8 cellular contexts compared by ENCODE assay signal in genomic region chr3:41681479-41681878, GRCh38.
A peak's percentile ranks its signal among the peaks of the same experiment; 100 is the strongest.
DNase-seq lines count a peak whose midpoint lies in the region; ATAC-seq and TF ChIP-seq lines count a peak whose summit lies in the region.

No MANE protein-coding gene starts in this region.

- POLR2A ChIA-PET in PC-3 (lab: Charles Lee; ENCODE audit: unreplicated experiment) = interaction anchor here (0.6 kb wide), 1 partner anchor 921 kb away, joined by 12 read pairs; no protein-coding TSS in a partner anchor

- H3K79me2 ChIP-seq in GM23248 (ENCODE audit: insufficient read depth) = no peaks in the 10 kb centered on the region
- H3K79me2 ChIP-seq in PC-3 (ENCODE audit: low read length) = no peaks in the 10 kb centered on the region

- H3K9me3 ChIP-seq in GM23248 (ENCODE audit: low read depth) (no peaks in the 10 kb centered on the region), PC-3 (ENCODE audit: low read length) (no peaks in the 10 kb centered on the region)

- H3K9ac ChIP-seq in GM23248 (peak overlapping the region; percentile 62), PC-3 (ENCODE audit: low read length) (no peak overlapping the region)

- no peak overlapping the region for H2AFZ ChIP-seq in GM23248
- H2AFZ ChIP-seq in PC-3 (ENCODE audit: low read length) = no peak overlapping the region

- in situ Hi-C loops in GM23248 (cut with MboI) = no loop called here

- H3F3A ChIP-seq in GM23248 (ENCODE audit: insufficient read depth) (peaks cover 36% of the 10 kb centered on the region), PC-3 (ENCODE audit: low read length, unreplicated experiment) (no peaks in the 10 kb centered on the region)

- H3K4me3 ChIP-seq in GM23248 = peak overlapping the region; percentile 7; the same call in 1 of the 2 replicates
- no peak overlapping the region for H3K4me3 ChIP-seq in PC-3 (ENCODE audit: low read length)
- H3K4me3 ChIP-seq in fibroblast of mammary gland (ENCODE audit: control insufficient read depth, low read depth, low read length) = no peak overlapping the region
- no peak overlapping the region for H3K4me3 ChIP-seq in retinal pigment epithelial cell (ENCODE audit: low read length)

- no TSS peak for BruUV-seq in PC-3 (replicated peaks; lab: Mats Ljungman, UMichigan)

- TF ChIP-seq CTCF in PC-3 (conservative IDR thresholded peaks at IDR 0.05; ENCODE audit: low read depth, low read length) (no peak), fibroblast of mammary gland (conservative IDR thresholded peaks at IDR 0.05; ENCODE audit: control insufficient read depth, insufficient read depth, low read depth, low read length) (no peak), retinal pigment epithelial cell (conservative IDR thresholded peaks at IDR 0.05; ENCODE audit: low read depth, low read length) (no peak)

- H3K27ac ChIP-seq in GM23248 (peak overlapping the region; percentile 85), PC-3 (ENCODE audit: low read length) (peak overlapping the region; percentile 49)

- WGBS in GM23248 (ENCODE audit: low coverage in 1 of 2, low lambda C conversion rate in 2 of 2, missing lambda C conversion rate in 2 of 2), 2 experiments = 0 to 3% methylated on average over 3 of the region's 3 CpGs

- H3K4me2 ChIP-seq in GM23248 (ENCODE audit: unreplicated experiment) (peak overlapping the region; percentile 68), PC-3 (ENCODE audit: low read length) (peak overlapping the region; percentile 33)

- CTCF ChIA-PET in PC-3 (lab: Charles Lee) = no interaction called here

- intact Hi-C loops in PC-3 (cut with micrococcal nuclease) = no loop called here

- H3K27me3 ChIP-seq in GM23248 (replicated peaks; ENCODE audit: insufficient read depth) (no peaks in the 10 kb centered on the region), PC-3 (ENCODE audit: low read length) (no peaks in the 10 kb centered on the region)

- peaks cover 47% of the 10 kb centered on the region for H3K4me1 ChIP-seq in GM23248 (ENCODE audit: insufficient read depth)
- H3K4me1 ChIP-seq in PC-3 (ENCODE audit: insufficient read depth, low read length) = peaks cover 24% of the 10 kb centered on the region

- H4K20me1 ChIP-seq in GM23248 (ENCODE audit: insufficient read depth) (no peaks in the 10 kb centered on the region), PC-3 (ENCODE audit: low read length) (no peaks in the 10 kb centered on the region)

- no peaks in the 10 kb centered on the region for H3K36me3 ChIP-seq in GM23248 (ENCODE audit: low read depth)
- no peaks in the 10 kb centered on the region for H3K36me3 ChIP-seq in PC-3 (ENCODE audit: low read depth, low read length)

- no peaks in the 10 kb centered on the region for H3K9me2 ChIP-seq in GM23248 (ENCODE audit: insufficient read depth)
- no peaks in the 10 kb centered on the region for H3K9me2 ChIP-seq in PC-3 (replicated peaks; ENCODE audit: low read length)

- DNase-seq in GM23248 (peak; percentile 94), PC-3 (peak; percentile 73), fibroblast of mammary gland (ENCODE audit: low read depth) (peak; percentile 90), retinal pigment epithelial cell (ENCODE audit: low read depth) (peak; percentile 63), HUDEP-2 (lab: John Stamatoyannopoulos, UW; ENCODE audit: unreplicated experiment in 76 of 76) (no peak), T-helper 9 cell (no peak)
- DNase-seq in stimulated activated CD4-positive, alpha-beta T cell treated with anti-CD3 and anti-CD28 coated beads, Interleukin-12 subunit alpha, Interleukin-12 subunit beta, amount 100 ng/mL, for 4 hours = no peak

- ATAC-seq in PC-3 = no peak
- ATAC-seq in HG03135 (IDR thresholded peaks at IDR 0.05; ENCODE audit: unreplicated experiment) = no peak

Comparison
In these comparisons a context has a peak if more than half of its experiments do, and no peak if none do; other contexts are left out.
1. DNase-seq: peak in GM23248 (single experiment), PC-3 (single experiment), fibroblast of mammary gland (single experiment) and retinal pigment epithelial cell (single experiment); none in HUDEP-2 (0 of 76), T-helper 9 cell (single experiment) and stimulated activated CD4-positive, alpha-beta T cell treated with anti-CD3 and anti-CD28 coated beads, Interleukin-12 subunit alpha, Interleukin-12 subunit beta, amount 100 ng/mL, for 4 hours (single experiment).